In genomic region chr14:104450811-104451401, GRCh38 we compare ENCODE assay signal across 1 cellular context.
TF ChIP-seq lines count a peak whose summit lies in the region.

No MANE protein-coding gene starts in this region.

TF ChIP-seq in K562, 482 proteins besides CTCF, POLR2A, EP300 and RAD21 (continued from another document):
- TF ChIP-seq E2F5 (CRISPR knock-in tag; IDR thresholded peaks at IDR 0.05): no peak
- TF ChIP-seq THRA (IDR thresholded peaks at IDR 0.05): no peak
TF ChIP-seq in K562: peak in this region for 1.
